In genomic region chr9:115136379-115136778, GRCh38 we compare ENCODE assay signal across 15 cellular contexts. TPM values are rescaled to one million over a fixed set of nuclear protein-coding genes. Genes with fewer than 3 reads are reported as not detected.
DNase-seq lines count a peak whose midpoint lies in the region; ATAC-seq and TF ChIP-seq lines count a peak whose summit lies in the region.
"Had no signal": no experiment of that assay in that cellular context is flagged by ENCODE, and none has a peak within 500 bp of the region (broad histone marks: within the 10 kb centered on the region; RNA-seq: fewer than 3 reads in every experiment).

No MANE protein-coding gene starts in this region.

- H3K18ac ChIP-seq in IMR-90 (ENCODE audit: low read depth, low read length) = peak overlapping the region; percentile 26; the same call in 1 of the 2 replicates

- no peak overlapping the region for H4K91ac ChIP-seq in IMR-90 (ENCODE audit: insufficient read depth, low read depth, low read length)

- no CpG with 5 or more reads among the region's 1 CpG for WGBS in IMR-90 (ENCODE audit: extremely low coverage in 2 of 2, insufficient read length in 1 of 2), 2 experiments
- WGBS in sigmoid colon, 2 donors = 89 to 90% methylated on average over 1 of the region's 1 CpG

- TF ChIP-seq RAD21 in IMR-90 (IDR thresholded peaks at IDR 0.05; ENCODE audit: low read length) = no peak

- TF ChIP-seq POLR2A in IMR-90 (IDR thresholded peaks at IDR 0.05; ENCODE audit: low read depth, low read length) (no peak), sigmoid colon (IDR thresholded peaks at IDR 0.05) (no peak)

- no peak for TF ChIP-seq CTCF in IMR-90 (conservative IDR thresholded peaks at IDR 0.05; ENCODE audit: low read depth, low read length)
- TF ChIP-seq CTCF in fibroblast of lung (conservative IDR thresholded peaks at IDR 0.05 in 1 of 2, IDR thresholded peaks at IDR 0.05 in 1 of 2; ENCODE audit: low read depth in 1 of 2, low read length in 2 of 2) = no peak
- no peak for TF ChIP-seq CTCF in sigmoid colon (IDR thresholded peaks at IDR 0.05)

- intact Hi-C loops in IMR-90 (cut with micrococcal nuclease) (no loop called here), sigmoid colon (cut with DNase I) (no loop called here)

- H3K27me3 ChIP-seq in IMR-90 (ENCODE audit: control insufficient read depth, insufficient read depth, low read length) (no peaks in the 10 kb centered on the region), fibroblast of lung (ENCODE audit: control insufficient read depth, insufficient read depth, low read length) (no peaks in the 10 kb centered on the region), sigmoid colon (no peaks in the 10 kb centered on the region)

- H3K9ac ChIP-seq in IMR-90 (ENCODE audit: low read depth, low read length) (no peak overlapping the region), fibroblast of lung (ENCODE audit: insufficient read depth, low read length) (no peak overlapping the region)

- no peak for TF ChIP-seq EP300 in sigmoid colon (IDR thresholded peaks at IDR 0.05)

- peak overlapping the region; percentile 12; the same call in 1 of the 2 replicates for H2AK5ac ChIP-seq in IMR-90 (ENCODE audit: low read depth, low read length)

- H2BK5ac ChIP-seq in IMR-90 (ENCODE audit: low read depth, low read length, poor library complexity, severe bottlenecking) = no peak overlapping the region

- H2AFZ ChIP-seq in IMR-90 (replicated peaks; ENCODE audit: low read length, poor library complexity) (no peak overlapping the region), fibroblast of lung (ENCODE audit: low read length) (no peak overlapping the region)

- ATAC-seq in IMR-90 (ENCODE audit: low read depth) (no peak), HG03457 (IDR thresholded peaks at IDR 0.05; ENCODE audit: unreplicated experiment) (no peak)
- ATAC-seq: K562 had no signal

- dilution Hi-C loops in IMR-90 (cut with HindIII; ENCODE audit: low sequenced_read_pairs, unreplicated experiment) = no loop called here

- no peak overlapping the region for H3K23ac ChIP-seq in IMR-90 (ENCODE audit: low read depth, low read length)

- H3K4me1 ChIP-seq in IMR-90 (ENCODE audit: control insufficient read depth, insufficient read depth, low read length) (peaks cover 18% of the 10 kb centered on the region), fibroblast of lung (ENCODE audit: control insufficient read depth, extremely low read depth, insufficient read depth, low read length) (peaks cover 27% of the 10 kb centered on the region), sigmoid colon (peaks cover 0 to 40% (median 32%) of the 10 kb centered on the region in 4 donors)
- H3K4me1 ChIP-seq: Caco-2 had no signal

- POLR2A ChIA-PET in IMR-90 (lab: Charles Lee; ENCODE audit: unreplicated experiment) = no interaction called here

- H3K79me1 ChIP-seq in IMR-90 (ENCODE audit: low read depth in 1 of 2, low read length in 2 of 2) = no peaks in the 10 kb centered on the region

- in situ Hi-C loops in IMR-90 (cut with MboI; ENCODE audit: low sequenced_read_pairs) = no loop called here

- no peak overlapping the region for H4K8ac ChIP-seq in IMR-90 (ENCODE audit: low read depth in 2 of 2, low read length in 2 of 2)

- H2BK15ac ChIP-seq in IMR-90 (ENCODE audit: low read depth, low read length) = peak overlapping the region; percentile 59; the same call in 2 of the 3 replicates

- H3K4me3 ChIP-seq in IMR-90 (ENCODE audit: insufficient read depth, low read depth, low read length) (no peak overlapping the region), fibroblast of lung (replicated peaks in 1 of 4; ENCODE audit: control extremely low read depth in 1 of 4, insufficient read depth in 1 of 4, low read depth in 3 of 4, low read length in 4 of 4) (no peak overlapping the region), sigmoid colon (no peak overlapping the region)
- H3K4me3 ChIP-seq: K562 had no signal

- H2BK20ac ChIP-seq in IMR-90 (ENCODE audit: low read depth, low read length) = peak overlapping the region; percentile 84; the same call in 1 of the 2 replicates

- H2BK120ac ChIP-seq in IMR-90 (ENCODE audit: low read depth, low read length) = peak overlapping the region; percentile 80

- H3K9me3 ChIP-seq in IMR-90 (ENCODE audit: control insufficient read depth, insufficient read depth, low read length) = no peaks in the 10 kb centered on the region
- no peaks in the 10 kb centered on the region for H3K9me3 ChIP-seq in fibroblast of lung (ENCODE audit: control insufficient read depth, insufficient read depth, low read depth, low read length)
- no peaks in the 10 kb centered on the region for H3K9me3 ChIP-seq in sigmoid colon
- H3K9me3 ChIP-seq: Caco-2 had no signal

- H3K27ac ChIP-seq in IMR-90 (ENCODE audit: insufficient read depth, low read length) (no peak overlapping the region), fibroblast of lung (ENCODE audit: insufficient read depth, low read length) (peak overlapping the region; percentile 69), sigmoid colon (peak overlapping the region in 3 of 4 donors; percentile 70 to 82 (median 76))
- H3K27ac ChIP-seq: C4-2B had no signal

- H3K36me3 ChIP-seq in IMR-90 (ENCODE audit: control insufficient read depth, insufficient read depth, low read length) (no peaks in the 10 kb centered on the region), fibroblast of lung (ENCODE audit: control insufficient read depth, insufficient read depth, low read length) (no peaks in the 10 kb centered on the region), sigmoid colon (no peaks in the 10 kb centered on the region)

- H3K14ac ChIP-seq in IMR-90 (replicated peaks; ENCODE audit: low read depth, low read length) = 0 out of 2 replicates have a peak overlapping the region, but pooled peaks have one; percentile 55

- no TSS peak for BruUV-seq in IMR-90 (replicated peaks; lab: Mats Ljungman, UMichigan)

- no peaks in the 10 kb centered on the region for H4K20me1 ChIP-seq in IMR-90 (ENCODE audit: insufficient read depth, low read length)
- H4K20me1 ChIP-seq in fibroblast of lung (ENCODE audit: control insufficient read depth, extremely low read depth, insufficient read depth, low read length) = no peaks in the 10 kb centered on the region

- no peak overlapping the region for H2AK9ac ChIP-seq in IMR-90 (replicated peaks; ENCODE audit: low read depth, low read length, poor library complexity)

- CTCF ChIA-PET in IMR-90 (lab: Yijun Ruan, JAX) = interaction anchor here (0.6 kb wide), 1 partner anchor 47 kb away, joined by 4 read pairs; no protein-coding TSS in a partner anchor

- no peak overlapping the region for H4K5ac ChIP-seq in IMR-90 (ENCODE audit: low read depth, low read length)

- no peak for DNase-seq in IMR-90
- no peak for DNase-seq in fibroblast of lung (ENCODE audit: low read depth in 2 of 2)
- no peak for DNase-seq in sigmoid colon
- DNase-seq in NCI-H1417 treated with DMSO at 0.1 percent for 48 hours (lab: John Stamatoyannopoulos, UW) = no peak
- DNase-seq in HuH-7 (ENCODE audit: low spot score) = no peak
- DNase-seq: ACHN; AML-193; Caco-2; CD4-positive, alpha-beta T cell; DMS79; GDM1; HCEC 1CT had no signal

- no peak overlapping the region for H3K56ac ChIP-seq in IMR-90 (ENCODE audit: extremely low read depth, insufficient read depth, low read length)

- H3K79me2 ChIP-seq in fibroblast of lung (ENCODE audit: control insufficient read depth, insufficient read depth, low read length) = no peaks in the 10 kb centered on the region

- H3K4ac ChIP-seq in IMR-90 (ENCODE audit: low read depth, low read length) = peak overlapping the region; percentile 41; the same call in 1 of the 2 replicates

- H3K4me2 ChIP-seq in IMR-90 (ENCODE audit: low read depth, low read length) (no peak overlapping the region), fibroblast of lung (ENCODE audit: extremely low read depth, insufficient read depth, low read length) (no peak overlapping the region)

- H3K9me1 ChIP-seq in IMR-90 (ENCODE audit: insufficient read depth, low read length) = peaks cover 18% of the 10 kb centered on the region

TF ChIP-seq in IMR-90, 13 proteins besides CTCF, POLR2A, EP300 and RAD21 (continues in another document):
- TF ChIP-seq MAZ (IDR thresholded peaks at IDR 0.05; ENCODE audit: borderline replicate concordance, low read depth, low read length) (no peak), SMC3 (IDR thresholded peaks at IDR 0.05; ENCODE audit: low read depth, low read length) (no peak), RFX5 (IDR thresholded peaks at IDR 0.05; ENCODE audit: low read depth, low read length) (no peak), RCOR1 (IDR thresholded peaks at IDR 0.05; ENCODE audit: insufficient replicate concordance, low read length) (no peak), ELK1 (IDR thresholded peaks at IDR 0.05; ENCODE audit: borderline replicate concordance, low read depth, low read length) (no peak), NFE2L2 (IDR thresholded peaks at IDR 0.05; ENCODE audit: low read depth, low read length) (no peak), USF2 (IDR thresholded peaks at IDR 0.05; ENCODE audit: low read depth, low read length) (no peak), CHD1 (IDR thresholded peaks at IDR 0.05; ENCODE audit: low read depth, low read length) (no peak), FOS (IDR thresholded peaks at IDR 0.05; ENCODE audit: low read depth, low read length) (no peak), BHLHE40 (IDR thresholded peaks at IDR 0.05; ENCODE audit: low read depth, low read length) (no peak)

RNA-seq across cellular contexts. Expression of gene TNC, which starts 18.4 kb away (rescaled TPM):
- total RNA-seq in IMR-90 (2012; rRNA removed) (170 and 192 TPM in 2 replicates), fibroblast of lung (457 and 560 TPM in 2 replicates), sigmoid colon (100 to 1,000 TPM; 127 to 742 (median 590) TPM)
- polyA plus RNA-seq in IMR-90 (2012; rRNA removed) (236 and 253 TPM in 2 replicates), fibroblast of lung (227 and 340 TPM in 2 replicates), sigmoid colon (10 to 100 TPM in 1 of 3 donors, 1 to 10 TPM in 1, under 1 TPM in 1; 0.69 to 37.8 (median 1.2) TPM)
- polyA plus RNA-seq in IMR-90 (2012; cell fraction: cytosol; rRNA removed) = 158 and 229 TPM in 2 replicates
- polyA plus RNA-seq in IMR-90 (2012; cell fraction: nucleus; rRNA removed; ENCODE audit: low replicate concordance) = 320 and 374 TPM in 2 replicates
- 211 and 288 TPM in 2 replicates for polyA plus RNA-seq in fibroblast of lung (2012)
- polyA minus RNA-seq in fibroblast of lung (ENCODE audit: low replicate concordance) = 619 and 991 TPM in 2 replicates
- polyA plus RNA-seq: K562 had no signal
